In genomic region chr1:41044197-41044596, GRCh38 we compare ENCODE assay signal across 2 cellular contexts.
TF ChIP-seq lines count a peak whose summit lies in the region.

No MANE protein-coding gene starts in this region.

TF ChIP-seq in endothelial cell of umbilical vein, 7 proteins besides CTCF, POLR2A, EP300 and RAD21:
- TF ChIP-seq GATA2 (IDR thresholded peaks at IDR 0.05; ENCODE audit: insufficient read depth, insufficient read length, low read depth, low read length) (peak; percentile 83), MAX (IDR thresholded peaks at IDR 0.05; ENCODE audit: insufficient read depth, insufficient read length) (no peak), POLR2AphosphoS5 (IDR thresholded peaks at IDR 0.05; ENCODE audit: insufficient read depth, low read depth, low read length) (no peak)

TF ChIP-seq in GM12891, 5 proteins besides CTCF, POLR2A, EP300 and RAD21:
- TF ChIP-seq POU2F2 (IDR thresholded peaks at IDR 0.05; ENCODE audit: low read depth, low read length): no peak
